ENCODE assay signal across 37 cellular contexts in the genomic region with DNA sequence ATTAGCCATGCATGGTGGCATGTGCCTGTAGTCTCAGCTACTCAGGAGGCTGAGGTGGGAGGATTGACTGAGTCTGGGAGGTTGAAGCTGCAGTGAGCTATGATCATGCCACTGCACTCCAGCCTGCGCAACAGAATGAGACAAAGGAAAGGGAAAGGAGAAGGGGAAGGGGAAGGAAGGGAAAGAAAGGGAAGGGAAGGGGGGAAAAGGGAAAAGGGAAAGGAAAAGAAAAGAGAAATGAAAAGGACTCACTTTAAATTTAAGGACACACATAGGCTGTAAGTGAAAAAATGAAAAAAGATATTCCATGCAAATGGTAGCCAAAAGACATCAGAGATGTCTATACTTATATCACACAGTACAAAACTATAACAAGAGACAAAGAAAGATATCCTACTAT.
"Had no signal": no experiment of that assay in that cellular context is flagged by ENCODE, and none has a peak within 500 bp of the region (broad histone marks: within the 10 kb centered on the region; RNA-seq: fewer than 3 reads in every experiment).

No MANE protein-coding gene starts in this region.

- H3K4me1 ChIP-seq: adrenal gland, ascending aorta, body of pancreas, breast epithelium had no signal

- H3K27me3 Mint-ChIP-seq: activated naive CD4-positive, alpha-beta T cell treated with anti-CD3 and anti-CD28 coated beads, Interleukin-2, amount 10 ng/mL, durations not matched to agents 7 days and 5 days; activated naive CD4-positive, alpha-beta T cell treated with anti-CD3 and anti-CD28 coated beads, Interleukin-2, amount 50 U/mL, for 24 hours; activated naive CD8-positive, alpha-beta T cell; activated naive CD8-positive, alpha-beta T cell treated with anti-CD3 and anti-CD28 coated beads for 36 hours; activated naive CD8-positive, alpha-beta T cell treated with anti-CD3 and anti-CD28 coated beads, Interleukin-2, amount 10 ng/mL, durations not matched to agents 7 days and 5 days; activated naive CD8-positive, alpha-beta T cell treated with anti-CD3 and anti-CD28 coated beads, Interleukin-2, amount 50 U/mL, for 24 hours; activated T-cell treated with anti-CD3 and anti-CD28 coated beads, Interleukin-2, amount 50 U/mL, for 24 hours; activated T-helper 17 cell treated with anti-CD3 and anti-CD28 coated beads, Interleukin-2, amount 50 U/mL, for 72 hours; brain; central memory CD8-positive, alpha-beta T cell had no signal

- H3K4me3 ChIP-seq: adrenal gland, ascending aorta, body of pancreas, breast epithelium, cardiac muscle cell had no signal

- ATAC-seq: activated naive CD4-positive, alpha-beta T cell treated with anti-CD3 and anti-CD28 coated beads, Interleukin-2, amount 50 U/mL, for 72 hours; activated naive CD8-positive, alpha-beta T cell treated with anti-CD3 and anti-CD28 coated beads, Interleukin-2, amount 50 U/mL, for 24 hours; activated T-cell treated with anti-CD3 and anti-CD28 coated beads, Interleukin-2, amount 50 U/mL, for 4 hours; activated T-cell treated with anti-CD3 and anti-CD28 coated beads, Interleukin-2, amount 50 U/mL, for 72 hours; activated T-helper 17 cell treated with anti-CD3 and anti-CD28 coated beads, Interleukin-2, amount 50 U/mL, for 72 hours; body of pancreas had no signal

- H3K4me3 Mint-ChIP-seq: activated naive CD4-positive, alpha-beta T cell treated with anti-CD3 and anti-CD28 coated beads for 36 hours; activated naive CD4-positive, alpha-beta T cell treated with anti-CD3 and anti-CD28 coated beads, Interleukin-2, amount 10 ng/mL, durations not matched to agents 7 days and 5 days; activated naive CD4-positive, alpha-beta T cell treated with anti-CD3 and anti-CD28 coated beads, Interleukin-2, amount 50 U/mL, for 24 hours; activated naive CD8-positive, alpha-beta T cell; activated naive CD8-positive, alpha-beta T cell treated with anti-CD3 and anti-CD28 coated beads for 36 hours; activated naive CD8-positive, alpha-beta T cell treated with anti-CD3 and anti-CD28 coated beads, Interleukin-2, amount 10 ng/mL, durations not matched to agents 7 days and 5 days; activated naive CD8-positive, alpha-beta T cell treated with anti-CD3 and anti-CD28 coated beads, Interleukin-2, amount 50 U/mL, for 24 hours; activated T-cell treated with anti-CD3 and anti-CD28 coated beads, Interleukin-2, amount 50 U/mL, for 24 hours; activated T-cell treated with anti-CD3 and anti-CD28 coated beads, Interleukin-2, amount 50 U/mL, for 4 hours; activated T-cell treated with anti-CD3 and anti-CD28 coated beads, Interleukin-2, amount 50 U/mL, for 72 hours; activated T-helper 1 cell treated with anti-CD3 and anti-CD28 coated beads, Interleukin-12 subunit alpha, Interleukin-12 subunit beta, Interleukin-2, Interleukin-4 antibody, amounts not matched to agents 30 ng/mL and 10 ng/mL and 1 ng/mL, durations not matched to agents 14 hours and 24 hours and 36 hours; activated T-helper 17 cell treated with anti-CD3 and anti-CD28 coated beads, Interleukin-2, amount 50 U/mL, for 72 hours; brain; central memory CD8-positive, alpha-beta T cell had no signal

- DNase-seq: activated effector memory CD4-positive, alpha-beta T cell treated with anti-CD3 and anti-CD28 coated beads, Interleukin-2, amount 50 U/mL, for 16 hours; activated effector memory CD4-positive, alpha-beta T cell treated with Interleukin-2 at 50 U/mL for 16 hours; activated gamma-delta T cell; activated gamma-delta T cell treated with Interleukin-2 at 50 U/mL for 16 hours; activated naive CD4-positive, alpha-beta T cell; activated naive CD4-positive, alpha-beta T cell treated with anti-CD3 and anti-CD28 coated beads for 36 hours; activated naive CD4-positive, alpha-beta T cell treated with anti-CD3 and anti-CD28 coated beads, Interleukin-2, amount 10 ng/mL, durations not matched to agents 7 days and 5 days; activated naive CD4-positive, alpha-beta T cell treated with anti-CD3 and anti-CD28 coated beads, Interleukin-2, amount 50 U/mL, for 16 hours; activated naive CD4-positive, alpha-beta T cell treated with Interleukin-2 at 50 U/mL for 16 hours; activated naive CD8-positive, alpha-beta T cell treated with anti-CD3 and anti-CD28 coated beads for 36 hours; activated naive CD8-positive, alpha-beta T cell treated with anti-CD3 and anti-CD28 coated beads, Interleukin-2, amount 10 ng/mL, durations not matched to agents 7 days and 5 days; activated naive CD8-positive, alpha-beta T cell treated with anti-CD3 and anti-CD28 coated beads, Interleukin-2, amount 50 U/mL, for 24 hours; activated T-cell treated with anti-CD3 and anti-CD28 coated beads, Interleukin-2, amount 50 U/mL, for 24 hours; activated T-cell treated with anti-CD3 and anti-CD28 coated beads, Interleukin-2, amount 50 U/mL, for 4 hours; activated T-cell treated with anti-CD3 and anti-CD28 coated beads, Interleukin-2, amount 50 U/mL, for 48 hours; activated T-cell treated with anti-CD3 and anti-CD28 coated beads, Interleukin-2, amount 50 U/mL, for 72 hours; adrenal gland; amniotic stem cell; amygdala; anterior cingulate cortex; aorta; body of pancreas; brain microvascular endothelial cell; caudate nucleus; central memory CD4-positive, alpha-beta T cell; cerebellar nuclear complex had no signal

- H3K4me1 Mint-ChIP-seq: activated naive CD4-positive, alpha-beta T cell treated with anti-CD3 and anti-CD28 coated beads, Interleukin-2, amount 10 ng/mL, durations not matched to agents 7 days and 5 days; activated naive CD4-positive, alpha-beta T cell treated with anti-CD3 and anti-CD28 coated beads, Interleukin-2, amount 50 U/mL, for 24 hours; activated naive CD8-positive, alpha-beta T cell treated with anti-CD3 and anti-CD28 coated beads for 36 hours; activated naive CD8-positive, alpha-beta T cell treated with anti-CD3 and anti-CD28 coated beads, Interleukin-2, amount 10 ng/mL, durations not matched to agents 7 days and 5 days; activated naive CD8-positive, alpha-beta T cell treated with anti-CD3 and anti-CD28 coated beads, Interleukin-2, amount 50 U/mL, for 24 hours; activated T-helper 17 cell treated with anti-CD3 and anti-CD28 coated beads, Interleukin-2, amount 50 U/mL, for 72 hours; brain; central memory CD8-positive, alpha-beta T cell had no signal

- H3K27ac ChIP-seq: adrenal gland, ascending aorta, body of pancreas, brain microvascular endothelial cell, breast epithelium, cardiac muscle cell had no signal

- H3K36me3 ChIP-seq: adrenal gland, brain microvascular endothelial cell, breast epithelium, cardiac muscle cell had no signal

- H3K36me3 Mint-ChIP-seq: activated naive CD4-positive, alpha-beta T cell treated with anti-CD3 and anti-CD28 coated beads, Interleukin-2, amount 10 ng/mL, durations not matched to agents 7 days and 5 days; activated naive CD8-positive, alpha-beta T cell; activated naive CD8-positive, alpha-beta T cell treated with anti-CD3 and anti-CD28 coated beads for 36 hours; activated naive CD8-positive, alpha-beta T cell treated with anti-CD3 and anti-CD28 coated beads, Interleukin-2, amount 10 ng/mL, durations not matched to agents 7 days and 5 days had no signal

- H3K27ac Mint-ChIP-seq: activated naive CD4-positive, alpha-beta T cell treated with anti-CD3 and anti-CD28 coated beads for 36 hours; activated naive CD4-positive, alpha-beta T cell treated with anti-CD3 and anti-CD28 coated beads, Interleukin-2, amount 10 ng/mL, durations not matched to agents 7 days and 5 days; activated naive CD4-positive, alpha-beta T cell treated with anti-CD3 and anti-CD28 coated beads, Interleukin-2, amount 50 U/mL, for 24 hours; activated naive CD4-positive, alpha-beta T cell treated with anti-CD3 and anti-CD28 coated beads, Interleukin-2, amount 50 U/mL, for 72 hours; activated naive CD8-positive, alpha-beta T cell; activated naive CD8-positive, alpha-beta T cell treated with anti-CD3 and anti-CD28 coated beads for 36 hours; activated naive CD8-positive, alpha-beta T cell treated with anti-CD3 and anti-CD28 coated beads, Interleukin-2, amount 10 ng/mL, durations not matched to agents 7 days and 5 days; activated naive CD8-positive, alpha-beta T cell treated with anti-CD3 and anti-CD28 coated beads, Interleukin-2, amount 50 U/mL, for 24 hours; activated T-cell treated with anti-CD3 and anti-CD28 coated beads, Interleukin-2, amount 50 U/mL, for 24 hours; activated T-cell treated with anti-CD3 and anti-CD28 coated beads, Interleukin-2, amount 50 U/mL, for 72 hours; activated T-helper 1 cell treated with anti-CD3 and anti-CD28 coated beads, Interleukin-12 subunit alpha, Interleukin-12 subunit beta, Interleukin-2, Interleukin-4 antibody, amounts not matched to agents 30 ng/mL and 10 ng/mL and 1 ng/mL, durations not matched to agents 14 hours and 24 hours and 36 hours; activated T-helper 17 cell treated with anti-CD3 and anti-CD28 coated beads, Interleukin-2, amount 50 U/mL, for 72 hours; activated T-helper 2 cell treated with anti-CD3 and anti-CD28 coated beads, Interferon-gamma antibody, Interleukin-2, Interleukin-4, amounts not matched to agents 10 μg/mL and 5 μg/mL and 100 μg/mL, durations not matched to agents 14 hours and 24 hours and 36 hours; brain had no signal
